Comparison of ENCODE assay signal across 8 cellular contexts in genomic region chrX:133966199-133966598, GRCh38. TPM values are rescaled to one million over a fixed set of nuclear protein-coding genes. Genes with fewer than 3 reads are reported as not detected.
"Had no signal": no experiment of that assay in that cellular context is flagged by ENCODE, and none has a peak within 500 bp of the region (broad histone marks: within the 10 kb centered on the region; RNA-seq: fewer than 3 reads in every experiment).

No MANE protein-coding gene starts in this region.

- H3K4me3 Mint-ChIP-seq: H9, HFFc6 had no signal

- H3K27ac Mint-ChIP-seq: HFFc6 had no signal

- H3K27ac ChIP-seq: GM23248, HL-60 had no signal

- H2AFZ ChIP-seq: GM23248 had no signal

- H3K4me3 ChIP-seq: GM23248, K562 had no signal

- H3K9me3 Mint-ChIP-seq: H9 had no signal

- ATAC-seq: HCT116, K562 had no signal

- DNase-seq: GM23248, H9, HFFc6, IMR-90 had no signal

RNA-seq across cellular contexts. Expression of gene GPC3, which starts 19.2 kb away (rescaled TPM):
- total RNA-seq: GM23248, HFFc6, HT1080, IMR-90 had no signal
- polyA plus RNA-seq: GM23248, IMR-90, K562 had no signal
